Comparison of ENCODE assay signal across 21 cellular contexts in genomic region chr4:78809928-78810835, GRCh38. TPM values are rescaled to one million over a fixed set of nuclear protein-coding genes. Genes with fewer than 3 reads are reported as not detected.
DNase-seq lines count a peak whose midpoint lies in the region; ATAC-seq, FAIRE-seq and TF ChIP-seq lines count a peak whose summit lies in the region.
"Had no signal": no experiment of that assay in that cellular context is flagged by ENCODE, and none has a peak within 500 bp of the region (broad histone marks: within the 10 kb centered on the region; RNA-seq: fewer than 3 reads in every experiment).

No MANE protein-coding gene starts in this region.

- H3K4me1 ChIP-seq in IMR-90 (ENCODE audit: control insufficient read depth, insufficient read depth, low read length) (peaks cover 8% of the 10 kb centered on the region), mesodermal cell (ENCODE audit: control insufficient read depth, insufficient read depth, low read length, poor library complexity, severe bottlenecking) (peaks cover 7% of the 10 kb centered on the region)
- H3K4me1 ChIP-seq: parathyroid adenoma, upper lobe of left lung had no signal

- H3K4ac ChIP-seq in IMR-90 (ENCODE audit: low read depth, low read length), result no peak overlapping the region

- H3K9me3 Mint-ChIP-seq in endothelial cell (ENCODE audit: unreplicated experiment), result peaks cover 4% of the 10 kb centered on the region

- H2AK9ac ChIP-seq in IMR-90 (replicated peaks; ENCODE audit: low read depth, low read length, poor library complexity), result no peak overlapping the region

- peaks cover 2% of the 10 kb centered on the region for H3K9me1 ChIP-seq in IMR-90 (ENCODE audit: insufficient read depth, low read length)

- no peak overlapping the region for H2BK20ac ChIP-seq in IMR-90 (ENCODE audit: low read depth, low read length)

- no peak overlapping the region for H2BK5ac ChIP-seq in IMR-90 (ENCODE audit: low read depth, low read length, poor library complexity, severe bottlenecking)

- peak overlapping the region; percentile 58 for H3K23ac ChIP-seq in IMR-90 (ENCODE audit: low read depth, low read length)

- no peak overlapping the region for H3K9ac ChIP-seq in IMR-90 (ENCODE audit: low read depth, low read length)
- H3K9ac ChIP-seq: GM23248, parathyroid adenoma had no signal

- dilution Hi-C loops in IMR-90 (cut with HindIII; ENCODE audit: low sequenced_read_pairs, unreplicated experiment), result no loop called here

- H3K18ac ChIP-seq in IMR-90 (ENCODE audit: low read depth, low read length), result peak overlapping the region; percentile 56; the same call in 1 of the 2 replicates

- TF ChIP-seq CTCF in IMR-90 (conservative IDR thresholded peaks at IDR 0.05; ENCODE audit: low read depth, low read length) (no peak), endothelial cell (IDR thresholded peaks at IDR 0.05; ENCODE audit: unreplicated experiment) (no peak), WERI-Rb-1 (IDR thresholded peaks at IDR 0.05; ENCODE audit: low read depth, low read length) (no peak)

- H3K36me3 ChIP-seq in IMR-90 (ENCODE audit: control insufficient read depth, insufficient read depth, low read length) (no peaks in the 10 kb centered on the region), mesodermal cell (ENCODE audit: control insufficient read depth, insufficient read depth, low read length) (peaks cover 17% of the 10 kb centered on the region), WERI-Rb-1 (no peaks in the 10 kb centered on the region)
- H3K36me3 ChIP-seq: stomach, upper lobe of left lung had no signal

- peaks cover 41% of the 10 kb centered on the region for H3K4me1 Mint-ChIP-seq in endothelial cell (ENCODE audit: unreplicated experiment)

- no peak overlapping the region for H3K4me2 ChIP-seq in IMR-90 (ENCODE audit: low read depth, low read length)

- no peak overlapping the region for H3K56ac ChIP-seq in IMR-90 (ENCODE audit: extremely low read depth, insufficient read depth, low read length)

- H3K4me3 ChIP-seq in IMR-90 (ENCODE audit: insufficient read depth, low read depth, low read length) (no peak overlapping the region), mesodermal cell (ENCODE audit: extremely low read depth, insufficient read depth, low read length, poor library complexity, severe bottlenecking) (no peak overlapping the region), WERI-Rb-1 (ENCODE audit: low read depth, low read length) (no peak overlapping the region)
- H3K4me3 ChIP-seq: GM23248, stomach, upper lobe of left lung had no signal

- BruUV-seq in IMR-90 (replicated peaks; lab: Mats Ljungman, UMichigan), result no TSS peak

- ATAC-seq in GM21423 (IDR thresholded peaks at IDR 0.05; ENCODE audit: unreplicated experiment) (peak; percentile 49), IMR-90 (ENCODE audit: low read depth) (no peak)
- ATAC-seq: natural killer cell had no signal

- peak overlapping the region; percentile 13; the same call in 1 of the 2 replicates for H4K91ac ChIP-seq in IMR-90 (ENCODE audit: insufficient read depth, low read depth, low read length)

- in situ Hi-C loops in IMR-90 (cut with MboI; ENCODE audit: low sequenced_read_pairs), result no loop called here

- CTCF ChIA-PET in IMR-90 (lab: Yijun Ruan, JAX), result interaction anchor here (1.0 to 1.3 kb wide), 2 partner anchors 22 to 166 kb away, joined by 3 to 6 read pairs; no protein-coding TSS in a partner anchor

- H3K79me1 ChIP-seq in IMR-90 (ENCODE audit: low read depth in 1 of 2, low read length in 2 of 2), result peaks cover 25 to 53% of the 10 kb centered on the region in 2 experiments

- H4K8ac ChIP-seq in IMR-90 (ENCODE audit: low read depth in 2 of 2, low read length in 2 of 2), result no peak overlapping the region

- DNase-seq in IMR-90, result no peak
- no peak for DNase-seq in endothelial cell (ENCODE audit: low spot score)
- DNase-seq in NCI-H1436 (lab: John Stamatoyannopoulos, UW), result no peak
- no peak for DNase-seq in urothelium cell line (ENCODE audit: low spot score)
- no peak for DNase-seq in HTR-8/SVneo (ENCODE audit: insufficient read length, low spot score)
- no peak for DNase-seq in WERI-Rb-1
- DNase-seq: activated CD4-positive, alpha-beta T cell treated with anti-CD3 and anti-CD28 coated beads, Interleukin-2, amount 50 U/mL, for 48 hours; activated naive CD4-positive, alpha-beta T cell treated with anti-CD3 and anti-CD28 coated beads for 36 hours; anterior cingulate cortex; DND-41; GM23248; natural killer cell; NCI-H1105 treated with DMSO at 0.1 percent for 48 hours; NCI-H524; stimulated activated CD4-positive, alpha-beta T cell treated with anti-CD3 and anti-CD28 coated beads, Interleukin-1b, Interleukin-23, amount 100 ng/mL, for 48 hours; stomach; upper lobe of left lung had no signal

- FAIRE-seq in urothelium cell line (lab: Jason Lieb, UNC) (no peak), HTR-8/SVneo (lab: Jason Lieb, UNC) (no peak)

- no CpG with 5 or more reads among the region's 7 CpGs for whole genome bisulfite sequencing in IMR-90 (ENCODE audit: extremely low coverage in 2 of 2, insufficient read length in 1 of 2), 2 experiments
- WGBS in mesodermal cell (ENCODE audit: insufficient coverage in 2 of 2), 2 experiments, result 95 to 100% methylated on average over 2 to 4 of the region's 7 CpGs

- no peak overlapping the region for H3K27ac ChIP-seq in IMR-90 (ENCODE audit: insufficient read depth, low read length)
- peak overlapping the region; percentile 16 for H3K27ac ChIP-seq in mesodermal cell (ENCODE audit: low read depth, low read length, severe bottlenecking)
- H3K27ac ChIP-seq in WERI-Rb-1, result no peak overlapping the region
- H3K27ac ChIP-seq: GM23248, parathyroid adenoma, stomach, upper lobe of left lung had no signal

- intact Hi-C loops in IMR-90 (cut with micrococcal nuclease), result loop anchor here (5.0 kb wide), 1 partner anchor 33 kb away; the partner anchor contains the start of gene BMP2K

- H3K4me3 Mint-ChIP-seq in endothelial cell (ENCODE audit: unreplicated experiment), result no peak overlapping the region
- H3K4me3 Mint-ChIP-seq: activated naive CD4-positive, alpha-beta T cell treated with anti-CD3 and anti-CD28 coated beads for 36 hours; central memory CD8-positive, alpha-beta T cell; natural killer cell had no signal

- no peak overlapping the region for H2AFZ ChIP-seq in IMR-90 (replicated peaks; ENCODE audit: low read length, poor library complexity)
- H2AFZ ChIP-seq: GM23248, parathyroid adenoma had no signal

- H3K9me3 ChIP-seq in IMR-90 (ENCODE audit: control insufficient read depth, insufficient read depth, low read length), result peaks cover 4% of the 10 kb centered on the region
- H3K9me3 ChIP-seq in mesodermal cell (ENCODE audit: control insufficient read depth, low read length), result peaks cover 10% of the 10 kb centered on the region
- no peaks in the 10 kb centered on the region for H3K9me3 ChIP-seq in WERI-Rb-1 (ENCODE audit: severe bottlenecking)

- TF ChIP-seq POLR2A in IMR-90 (IDR thresholded peaks at IDR 0.05; ENCODE audit: low read depth, low read length), result no peak

- H2BK15ac ChIP-seq in IMR-90 (ENCODE audit: low read depth, low read length), result no peak overlapping the region

- H2AK5ac ChIP-seq in IMR-90 (ENCODE audit: low read depth, low read length), result peak overlapping the region; percentile 7; the same call in 1 of the 2 replicates

- peaks cover 31% of the 10 kb centered on the region for H3K36me3 Mint-ChIP-seq in endothelial cell (ENCODE audit: low read depth, unreplicated experiment)

- peak overlapping the region; percentile 47; the same call in 1 of the 2 replicates for H4K5ac ChIP-seq in IMR-90 (ENCODE audit: low read depth, low read length)

- H2BK120ac ChIP-seq in IMR-90 (ENCODE audit: low read depth, low read length), result peak overlapping the region; percentile 33; the same call in 1 of the 2 replicates

- peaks cover 1% of the 10 kb centered on the region for H3K27me3 Mint-ChIP-seq in endothelial cell (ENCODE audit: unreplicated experiment)
- H3K27me3 Mint-ChIP-seq: central memory CD8-positive, alpha-beta T cell had no signal

- H3K27ac Mint-ChIP-seq in endothelial cell (ENCODE audit: unreplicated experiment), result peak overlapping the region; percentile 58
- H3K27ac Mint-ChIP-seq: activated naive CD4-positive, alpha-beta T cell treated with anti-CD3 and anti-CD28 coated beads for 36 hours; natural killer cell had no signal

- 0 out of 2 replicates have a peak overlapping the region, but pooled peaks have one; percentile 33 for H3K14ac ChIP-seq in IMR-90 (replicated peaks; ENCODE audit: low read depth, low read length)

- H3K27me3 ChIP-seq in IMR-90 (ENCODE audit: control insufficient read depth, insufficient read depth, low read length), result no peaks in the 10 kb centered on the region
- no peaks in the 10 kb centered on the region for H3K27me3 ChIP-seq in WERI-Rb-1 (ENCODE audit: insufficient read depth, low read depth, severe bottlenecking)
- H3K27me3 ChIP-seq: stomach, upper lobe of left lung had no signal

- no peak for TF ChIP-seq RAD21 in IMR-90 (IDR thresholded peaks at IDR 0.05; ENCODE audit: low read length)

- POLR2A ChIA-PET in IMR-90 (lab: Charles Lee; ENCODE audit: unreplicated experiment), result interaction anchor here (0.5 kb wide), 1 partner anchor 34 kb away, joined by 4 read pairs; the partner anchor contains the start of gene BMP2K

- H4K20me1 ChIP-seq in IMR-90 (ENCODE audit: insufficient read depth, low read length), result peaks cover 33% of the 10 kb centered on the region

TF ChIP-seq in IMR-90, 13 proteins besides CTCF, POLR2A, EP300 and RAD21 (continues in another document):
- TF ChIP-seq ELK1 (IDR thresholded peaks at IDR 0.05; ENCODE audit: borderline replicate concordance, low read depth, low read length) (no peak), MAFK (IDR thresholded peaks at IDR 0.05; ENCODE audit: low read depth, low read length) (no peak), CHD1 (IDR thresholded peaks at IDR 0.05; ENCODE audit: low read depth, low read length) (no peak), RCOR1 (IDR thresholded peaks at IDR 0.05; ENCODE audit: insufficient replicate concordance, low read length) (no peak), BHLHE40 (IDR thresholded peaks at IDR 0.05; ENCODE audit: low read depth, low read length) (no peak), NFE2L2 (IDR thresholded peaks at IDR 0.05; ENCODE audit: low read depth, low read length) (no peak)

RNA-seq across cellular contexts. Expression of gene BMP2K, which starts 34.0 kb away (rescaled TPM):
- 46.1 and 59.7 TPM in 2 replicates for total RNA-seq in IMR-90 (2012; rRNA removed)
- 14.3 and 15.8 TPM in 2 replicates for polyA plus RNA-seq in IMR-90 (2012; rRNA removed)
- polyA plus RNA-seq in IMR-90 (2012; cell fraction: cytosol; rRNA removed), result 3.6 and 3.8 TPM in 2 replicates
- polyA plus RNA-seq in IMR-90 (2012; cell fraction: nucleus; rRNA removed; ENCODE audit: low replicate concordance), result 7.6 and 39.7 TPM in 2 replicates
- 270 TPM for total RNA-seq in endothelial cell (ENCODE audit: unreplicated experiment)
- 37.0 TPM for polyA plus RNA-seq in mesodermal cell (2013, experiment 1 of 2)
- polyA plus RNA-seq in mesodermal cell (2013, experiment 2 of 2), result 34.6 TPM
